In the genomic region with DNA sequence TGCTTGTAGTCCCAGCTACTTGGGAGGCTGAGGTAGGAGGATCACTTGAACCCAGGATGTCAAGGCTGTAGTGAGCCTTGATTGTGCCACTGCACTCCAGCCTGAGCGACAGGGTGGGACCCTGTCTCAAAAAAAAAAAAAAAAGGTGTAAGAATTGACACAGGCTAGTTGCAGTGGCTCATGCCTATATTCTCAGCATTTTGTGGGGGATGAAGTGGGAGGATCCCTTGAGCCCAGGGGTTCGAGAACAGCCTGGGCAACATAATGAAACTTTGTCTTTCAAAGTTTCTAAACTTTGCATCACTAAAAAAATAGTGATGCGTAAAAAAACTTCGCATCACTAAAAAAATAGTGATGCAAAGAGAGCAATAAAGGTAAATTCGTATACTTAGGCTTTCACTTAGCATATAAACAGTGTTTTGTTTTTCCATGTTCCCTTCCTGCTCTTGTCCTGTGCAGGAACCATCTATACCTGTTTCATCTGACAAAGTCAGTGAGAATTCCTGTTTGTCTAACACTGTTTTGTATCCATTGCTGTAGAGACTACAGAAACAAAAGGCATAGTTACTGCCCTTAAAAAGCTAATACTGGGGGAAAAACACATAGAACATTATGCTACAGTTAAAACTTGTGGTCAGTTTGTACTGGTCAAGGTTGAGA, we compare ENCODE assay signal across 2 cellular contexts.
TF ChIP-seq lines count a peak whose summit lies in the region.

No MANE protein-coding gene starts in this region.

TF ChIP-seq in GM23338, 12 proteins besides CTCF, POLR2A, EP300 and RAD21 (continues in another document):
- TF ChIP-seq STAT1 (IDR thresholded peaks at IDR 0.05; ENCODE audit: unreplicated experiment) (no peak), EZH2 (IDR thresholded peaks at IDR 0.05; ENCODE audit: low read depth, unreplicated experiment) (no peak), JUNB (IDR thresholded peaks at IDR 0.05; ENCODE audit: unreplicated experiment) (no peak), CREB1 (CRISPR knock-in tag; IDR thresholded peaks at IDR 0.05; ENCODE audit: low read depth) (peak; percentile 32; the same call in 1 of the 2 replicates), NANOG (IDR thresholded peaks at IDR 0.05; ENCODE audit: borderline replicate concordance) (peak; percentile 76; the same call in 1 of the 2 replicates), ZNF462 (CRISPR knock-in tag; IDR thresholded peaks at IDR 0.05) (no peak), POLR2AphosphoS5 (IDR thresholded peaks at IDR 0.05; ENCODE audit: low read depth) (no peak), ETS1 (IDR thresholded peaks at IDR 0.05) (no peak), ZNF114 (CRISPR knock-in tag; IDR thresholded peaks at IDR 0.05) (no peak), ZNF331 (CRISPR knock-in tag; IDR thresholded peaks at IDR 0.05; ENCODE audit: low read depth) (no peak)

TF ChIP-seq in H1, 55 proteins besides CTCF, POLR2A, EP300 and RAD21:
- 0 out of 2 replicates have a peak, but pooled peaks have one; percentile 14 for TF ChIP-seq ATF2 (IDR thresholded peaks at IDR 0.05; ENCODE audit: low read length)
- TF ChIP-seq, protein P1, sequence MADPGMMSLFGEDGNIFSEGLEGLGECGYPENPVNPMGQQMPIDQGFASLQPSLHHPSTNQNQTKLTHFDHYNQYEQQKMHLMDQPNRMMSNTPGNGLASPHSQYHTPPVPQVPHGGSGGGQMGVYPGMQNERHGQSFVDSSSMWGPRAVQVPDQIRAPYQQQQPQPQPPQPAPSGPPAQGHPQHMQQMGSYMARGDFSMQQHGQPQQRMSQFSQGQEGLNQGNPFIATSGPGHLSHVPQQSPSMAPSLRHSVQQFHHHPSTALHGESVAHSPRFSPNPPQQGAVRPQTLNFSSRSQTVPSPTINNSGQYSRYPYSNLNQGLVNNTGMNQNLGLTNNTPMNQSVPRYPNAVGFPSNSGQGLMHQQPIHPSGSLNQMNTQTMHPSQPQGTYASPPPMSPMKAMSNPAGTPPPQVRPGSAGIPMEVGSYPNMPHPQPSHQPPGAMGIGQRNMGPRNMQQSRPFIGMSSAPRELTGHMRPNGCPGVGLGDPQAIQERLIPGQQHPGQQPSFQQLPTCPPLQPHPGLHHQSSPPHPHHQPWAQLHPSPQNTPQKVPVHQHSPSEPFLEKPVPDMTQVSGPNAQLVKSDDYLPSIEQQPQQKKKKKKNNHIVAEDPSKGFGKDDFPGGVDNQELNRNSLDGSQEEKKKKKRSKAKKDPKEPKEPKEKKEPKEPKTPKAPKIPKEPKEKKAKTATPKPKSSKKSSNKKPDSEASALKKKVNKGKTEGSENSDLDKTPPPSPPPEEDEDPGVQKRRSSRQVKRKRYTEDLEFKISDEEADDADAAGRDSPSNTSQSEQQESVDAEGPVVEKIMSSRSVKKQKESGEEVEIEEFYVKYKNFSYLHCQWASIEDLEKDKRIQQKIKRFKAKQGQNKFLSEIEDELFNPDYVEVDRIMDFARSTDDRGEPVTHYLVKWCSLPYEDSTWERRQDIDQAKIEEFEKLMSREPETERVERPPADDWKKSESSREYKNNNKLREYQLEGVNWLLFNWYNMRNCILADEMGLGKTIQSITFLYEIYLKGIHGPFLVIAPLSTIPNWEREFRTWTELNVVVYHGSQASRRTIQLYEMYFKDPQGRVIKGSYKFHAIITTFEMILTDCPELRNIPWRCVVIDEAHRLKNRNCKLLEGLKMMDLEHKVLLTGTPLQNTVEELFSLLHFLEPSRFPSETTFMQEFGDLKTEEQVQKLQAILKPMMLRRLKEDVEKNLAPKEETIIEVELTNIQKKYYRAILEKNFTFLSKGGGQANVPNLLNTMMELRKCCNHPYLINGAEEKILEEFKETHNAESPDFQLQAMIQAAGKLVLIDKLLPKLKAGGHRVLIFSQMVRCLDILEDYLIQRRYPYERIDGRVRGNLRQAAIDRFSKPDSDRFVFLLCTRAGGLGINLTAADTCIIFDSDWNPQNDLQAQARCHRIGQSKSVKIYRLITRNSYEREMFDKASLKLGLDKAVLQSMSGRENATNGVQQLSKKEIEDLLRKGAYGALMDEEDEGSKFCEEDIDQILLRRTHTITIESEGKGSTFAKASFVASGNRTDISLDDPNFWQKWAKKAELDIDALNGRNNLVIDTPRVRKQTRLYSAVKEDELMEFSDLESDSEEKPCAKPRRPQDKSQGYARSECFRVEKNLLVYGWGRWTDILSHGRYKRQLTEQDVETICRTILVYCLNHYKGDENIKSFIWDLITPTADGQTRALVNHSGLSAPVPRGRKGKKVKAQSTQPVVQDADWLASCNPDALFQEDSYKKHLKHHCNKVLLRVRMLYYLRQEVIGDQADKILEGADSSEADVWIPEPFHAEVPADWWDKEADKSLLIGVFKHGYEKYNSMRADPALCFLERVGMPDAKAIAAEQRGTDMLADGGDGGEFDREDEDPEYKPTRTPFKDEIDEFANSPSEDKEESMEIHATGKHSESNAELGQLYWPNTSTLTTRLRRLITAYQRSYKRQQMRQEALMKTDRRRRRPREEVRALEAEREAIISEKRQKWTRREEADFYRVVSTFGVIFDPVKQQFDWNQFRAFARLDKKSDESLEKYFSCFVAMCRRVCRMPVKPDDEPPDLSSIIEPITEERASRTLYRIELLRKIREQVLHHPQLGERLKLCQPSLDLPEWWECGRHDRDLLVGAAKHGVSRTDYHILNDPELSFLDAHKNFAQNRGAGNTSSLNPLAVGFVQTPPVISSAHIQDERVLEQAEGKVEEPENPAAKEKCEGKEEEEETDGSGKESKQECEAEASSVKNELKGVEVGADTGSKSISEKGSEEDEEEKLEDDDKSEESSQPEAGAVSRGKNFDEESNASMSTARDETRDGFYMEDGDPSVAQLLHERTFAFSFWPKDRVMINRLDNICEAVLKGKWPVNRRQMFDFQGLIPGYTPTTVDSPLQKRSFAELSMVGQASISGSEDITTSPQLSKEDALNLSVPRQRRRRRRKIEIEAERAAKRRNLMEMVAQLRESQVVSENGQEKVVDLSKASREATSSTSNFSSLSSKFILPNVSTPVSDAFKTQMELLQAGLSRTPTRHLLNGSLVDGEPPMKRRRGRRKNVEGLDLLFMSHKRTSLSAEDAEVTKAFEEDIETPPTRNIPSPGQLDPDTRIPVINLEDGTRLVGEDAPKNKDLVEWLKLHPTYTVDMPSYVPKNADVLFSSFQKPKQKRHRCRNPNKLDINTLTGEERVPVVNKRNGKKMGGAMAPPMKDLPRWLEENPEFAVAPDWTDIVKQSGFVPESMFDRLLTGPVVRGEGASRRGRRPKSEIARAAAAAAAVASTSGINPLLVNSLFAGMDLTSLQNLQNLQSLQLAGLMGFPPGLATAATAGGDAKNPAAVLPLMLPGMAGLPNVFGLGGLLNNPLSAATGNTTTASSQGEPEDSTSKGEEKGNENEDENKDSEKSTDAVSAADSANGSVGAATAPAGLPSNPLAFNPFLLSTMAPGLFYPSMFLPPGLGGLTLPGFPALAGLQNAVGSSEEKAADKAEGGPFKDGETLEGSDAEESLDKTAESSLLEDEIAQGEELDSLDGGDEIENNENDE (IDR thresholded peaks at IDR 0.05; ENCODE audit: insufficient replicate concordance, low read length) = no peak
